In genomic region chr18:10015288-10015701, GRCh38 we compare ENCODE assay signal across 13 cellular contexts.
A peak's percentile ranks its signal among the peaks of the same experiment; 100 is the strongest.
DNase-seq lines count a peak whose midpoint lies in the region; ATAC-seq and TF ChIP-seq lines count a peak whose summit lies in the region.
"Had no signal": no experiment of that assay in that cellular context is flagged by ENCODE, and none has a peak within 500 bp of the region (broad histone marks: within the 10 kb centered on the region; RNA-seq: fewer than 3 reads in every experiment).

No MANE protein-coding gene starts in this region.

- peaks cover 43% of the 10 kb centered on the region for H3K4me1 Mint-ChIP-seq in Calu3 (ENCODE audit: low read depth, unreplicated experiment)

- H2BK120ac ChIP-seq in trophoblast cell (ENCODE audit: insufficient read depth, low read length, poor library complexity) = no peak overlapping the region

- no peak overlapping the region for H3K23ac ChIP-seq in trophoblast cell (ENCODE audit: low read length)

- H3K4me2 ChIP-seq in trophoblast cell (ENCODE audit: low read length) = no peak overlapping the region

- H2BK12ac ChIP-seq in trophoblast cell (ENCODE audit: low read length) = no peak overlapping the region

- whole genome bisulfite sequencing in trophoblast cell (ENCODE audit: extremely low coverage, insufficient coverage, insufficient read length) = no CpG with 5 or more reads among the region's 9 CpGs

- peaks cover 4 to 7% of the 10 kb centered on the region in 2 experiments for H3K4me1 ChIP-seq in trophoblast cell (ENCODE audit: control insufficient read depth in 1 of 2, insufficient read depth in 2 of 2, low read length in 2 of 2)

- H2AK5ac ChIP-seq in trophoblast cell (ENCODE audit: low read length) = no peak overlapping the region

- H4K8ac ChIP-seq in trophoblast cell (ENCODE audit: low read depth, low read length) = no peak overlapping the region

- no peaks in the 10 kb centered on the region for H3K79me1 ChIP-seq in trophoblast cell (ENCODE audit: low read length)

- no peaks in the 10 kb centered on the region for H3K79me2 ChIP-seq in trophoblast cell (ENCODE audit: control insufficient read depth, insufficient read depth, low read length, poor library complexity)

- CTCF ChIA-PET in Calu3 (lab: Charles Lee) = interaction anchor here (0.6 to 1.6 kb wide), 5 partner anchors 12 to 126 kb away, joined by 3 to 5 read pairs (median 3); no protein-coding TSS in a partner anchor

- peak; percentile 47 for DNase-seq in Calu3
- DNase-seq in fibroblast of villous mesenchyme (ENCODE audit: low read depth) = peak; percentile 59
- DNase-seq in trophoblast cell = peak; percentile 72 to 87
- DNase-seq in NCI-H2029 treated with DMSO at 0.1 percent for 48 hours (lab: John Stamatoyannopoulos, UW) = no peak
- DNase-seq in activated naive CD4-positive, alpha-beta T cell treated with anti-CD3 and anti-CD28 coated beads, Interleukin-2, amount 50 U/mL, for 16 hours = no peak
- DNase-seq: activated CD4-positive, alpha-beta T cell treated with anti-CD3 and anti-CD28 coated beads, Interleukin-2, amount 10 ng/mL, durations not matched to agents 7 days and 5 days; activated naive CD4-positive, alpha-beta T cell treated with anti-CD3 and anti-CD28 coated beads for 36 hours; nucleus accumbens had no signal

- BruUV-seq in Calu3 (replicated peaks; lab: Mats Ljungman, UMichigan) = no TSS peak

- H4K12ac ChIP-seq in trophoblast cell (ENCODE audit: low read depth, low read length) = no peak overlapping the region

- H4K91ac ChIP-seq in trophoblast cell (ENCODE audit: low read depth, low read length) = no peak overlapping the region

- H3K27me3 Mint-ChIP-seq in Calu3 (ENCODE audit: unreplicated experiment) = no peaks in the 10 kb centered on the region
- H3K27me3 Mint-ChIP-seq: activated CD4-positive, alpha-beta T cell treated with anti-CD3 and anti-CD28 coated beads, Interleukin-2, amount 10 ng/mL, durations not matched to agents 7 days and 5 days had no signal

- H3K27ac Mint-ChIP-seq in Calu3 (ENCODE audit: unreplicated experiment) = peak overlapping the region; percentile 82
- H3K27ac Mint-ChIP-seq: activated CD4-positive, alpha-beta T cell treated with anti-CD3 and anti-CD28 coated beads, Interleukin-2, amount 10 ng/mL, durations not matched to agents 7 days and 5 days; activated naive CD4-positive, alpha-beta T cell treated with anti-CD3 and anti-CD28 coated beads for 36 hours; IgD-negative memory B cell had no signal

- ATAC-seq in SK-N-SH treated with all-trans-retinoic acid at 6 μM for 48 hours = peak; percentile 49
- no peak for ATAC-seq in HG02759 (IDR thresholded peaks at IDR 0.05; ENCODE audit: unreplicated experiment)
- ATAC-seq in HG02870 (IDR thresholded peaks at IDR 0.05; ENCODE audit: unreplicated experiment) = no peak

- peak overlapping the region; percentile 41 for H3K4me3 Mint-ChIP-seq in Calu3 (ENCODE audit: low read depth, unreplicated experiment)
- H3K4me3 Mint-ChIP-seq: activated CD4-positive, alpha-beta T cell treated with anti-CD3 and anti-CD28 coated beads, Interleukin-2, amount 10 ng/mL, durations not matched to agents 7 days and 5 days; activated naive CD4-positive, alpha-beta T cell treated with anti-CD3 and anti-CD28 coated beads for 36 hours; IgD-negative memory B cell had no signal

- H2BK5ac ChIP-seq in trophoblast cell (ENCODE audit: low read depth, low read length, poor library complexity) = no peak overlapping the region

- H2AFZ ChIP-seq in trophoblast cell (ENCODE audit: insufficient read depth, low read length, poor library complexity) = no peak overlapping the region

- intact Hi-C loops in Calu3 (cut with micrococcal nuclease; ENCODE audit: unreplicated experiment) = loop anchor here (5.0 kb wide), 3 partner anchors 42 to 507 kb away; no protein-coding TSS in a partner anchor

- no peaks in the 10 kb centered on the region for H3K9me3 ChIP-seq in trophoblast cell (ENCODE audit: insufficient read depth, low read depth, low read length)
- H3K9me3 ChIP-seq: thyroid gland had no signal

- H3K27me3 ChIP-seq in trophoblast cell (ENCODE audit: insufficient read depth, low read length) = no peaks in the 10 kb centered on the region
- H3K27me3 ChIP-seq: thyroid gland had no signal

- H3K36me3 Mint-ChIP-seq in Calu3 (ENCODE audit: insufficient read depth, unreplicated experiment) = no peaks in the 10 kb centered on the region
- H3K36me3 Mint-ChIP-seq: IgD-negative memory B cell had no signal

- TF ChIP-seq CTCF in Calu3 (IDR thresholded peaks at IDR 0.05; ENCODE audit: unreplicated experiment) (no peak), fibroblast of villous mesenchyme (IDR thresholded peaks at IDR 0.05; ENCODE audit: insufficient read depth, low read depth, low read length) (no peak)

- H3K36me3 ChIP-seq in trophoblast cell (ENCODE audit: control insufficient read depth in 1 of 2, insufficient read depth in 2 of 2, low read length in 2 of 2) = no peaks in the 10 kb centered on the region
- H3K36me3 ChIP-seq: thyroid gland had no signal

- no peak overlapping the region for H3K4me3 ChIP-seq in fibroblast of villous mesenchyme (ENCODE audit: low read depth, low read length)
- no peak overlapping the region for H3K4me3 ChIP-seq in trophoblast cell (ENCODE audit: low read depth, low read length)
- H3K4me3 ChIP-seq: thyroid gland had no signal

- H3K27ac ChIP-seq in trophoblast cell (ENCODE audit: low read depth, low read length) = peak overlapping the region; percentile 38

- no peak overlapping the region for H3K4ac ChIP-seq in trophoblast cell (ENCODE audit: low read depth, low read length)

- H3K18ac ChIP-seq in trophoblast cell (ENCODE audit: low read length) = no peak overlapping the region

- no peak overlapping the region for H3K9ac ChIP-seq in trophoblast cell (ENCODE audit: low read length)

- no peaks in the 10 kb centered on the region for H3K9me3 Mint-ChIP-seq in Calu3 (ENCODE audit: low read depth, unreplicated experiment)
- H3K9me3 Mint-ChIP-seq: activated CD4-positive, alpha-beta T cell treated with anti-CD3 and anti-CD28 coated beads, Interleukin-2, amount 10 ng/mL, durations not matched to agents 7 days and 5 days; activated naive CD4-positive, alpha-beta T cell treated with anti-CD3 and anti-CD28 coated beads for 36 hours; IgD-negative memory B cell had no signal

- H3K14ac ChIP-seq in trophoblast cell (ENCODE audit: low read length) = no peak overlapping the region

TF ChIP-seq in SK-N-SH treated with all-trans-retinoic acid at 6 μM for 48 hours, 23 proteins besides CTCF, POLR2A, EP300 and RAD21:
- TF ChIP-seq BACH2 (CRISPR knock-in tag; IDR thresholded peaks at IDR 0.05; ENCODE audit: borderline replicate concordance) (no peak), ZFP30 (CRISPR knock-in tag; IDR thresholded peaks at IDR 0.05) (no peak)

Comparison
In these comparisons a context has a peak if more than half of its experiments do, and no peak if none do; other contexts are left out.
1. DNase-seq: peak in Calu3 (single experiment), fibroblast of villous mesenchyme (single experiment) and trophoblast cell (2 of 2); none in NCI-H2029 treated with DMSO at 0.1 percent for 48 hours (single experiment) and activated naive CD4-positive, alpha-beta T cell treated with anti-CD3 and anti-CD28 coated beads, Interleukin-2, amount 50 U/mL, for 16 hours (single experiment).